ENCODE assay signal across 20 cellular contexts in the genomic region with DNA sequence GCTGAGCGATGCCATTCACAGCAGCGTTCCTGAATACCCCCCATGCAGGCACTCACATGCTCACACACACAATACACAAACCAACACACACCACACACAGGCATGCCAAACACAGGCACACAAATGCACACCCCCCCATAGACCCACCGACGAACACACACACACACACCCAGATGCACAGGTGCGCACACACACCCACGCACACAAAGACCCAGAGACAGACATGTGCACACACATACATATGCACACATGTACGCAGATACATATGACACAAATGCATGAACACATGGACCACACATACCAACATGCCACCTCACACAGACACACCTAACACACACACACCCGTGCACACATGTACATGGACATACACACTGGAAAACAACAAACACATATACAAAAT. TPM values are rescaled to one million over a fixed set of nuclear protein-coding genes. Genes with fewer than 3 reads are reported as not detected.
DNase-seq lines count a peak whose midpoint lies in the region; ATAC-seq lines count a peak whose summit lies in the region.
"Had no signal": no experiment of that assay in that cellular context is flagged by ENCODE, and none has a peak within 500 bp of the region (broad histone marks: within the 10 kb centered on the region; RNA-seq: fewer than 3 reads in every experiment).

No MANE protein-coding gene starts in this region.

- ATAC-seq in naive B cell (ENCODE audit: low read depth in 2 of 2) = no peak
- ATAC-seq in activated CD8-positive, alpha-beta memory T cell treated with anti-CD3 and anti-CD28 coated beads, Interleukin-2, amount 10 ng/mL, durations not matched to agents 7 days and 5 days = no peak
- ATAC-seq: Right ventricle myocardium inferior had no signal

- intact Hi-C loops in activated T-helper 1 cell treated with anti-CD3 and anti-CD28 coated beads, Interleukin-12 subunit alpha, Interleukin-12 subunit beta, Interleukin-2, Interleukin-4 antibody, amounts not matched to agents 30 ng/mL and 10 ng/mL and 1 ng/mL, durations not matched to agents 14 hours and 24 hours and 36 hours (cut with micrococcal nuclease) = no loop called here

- no peak for DNase-seq in activated naive CD4-positive, alpha-beta T cell treated with anti-CD3 and anti-CD28 coated beads, Interleukin-2, amount 10 ng/mL, durations not matched to agents 7 days and 5 days
- DNase-seq in activated naive CD4-positive, alpha-beta T cell treated with Interleukin-2 at 50 U/mL for 16 hours = no peak
- no peak for DNase-seq in naive B cell
- DNase-seq in stimulated activated CD8-positive, alpha-beta memory T cell treated with anti-CD3 and anti-CD28 coated beads, Interleukin-4, amount 100 ng/mL, for 48 hours = no peak
- DNase-seq in HuH-7 (ENCODE audit: low spot score) = no peak
- DNase-seq in activated CD8-positive, alpha-beta memory T cell treated with anti-CD3 and anti-CD28 coated beads, Interleukin-2, amount 10 ng/mL, durations not matched to agents 7 days and 5 days = no peak
- no peak for DNase-seq in activated T-helper 1 cell treated with anti-CD3 and anti-CD28 coated beads, Interleukin-12 subunit alpha, Interleukin-12 subunit beta, Interleukin-2, Interleukin-4 antibody, amounts not matched to agents 30 ng/mL and 10 ng/mL and 1 ng/mL, durations not matched to agents 14 hours and 24 hours and 36 hours (ENCODE audit: low spot score)
- DNase-seq: DMS79; H7; MM.1S; NCI-H1092 treated with DMSO at 0.1 percent for 48 hours; NCI-H146; NCI-H2081; NCI-H2171 treated with DMSO at 0.1 percent for 48 hours; NCI-H446 treated with DMSO at 0.1 percent for 48 hours; NCI-H69; NK-92 treated with Interleukin-12 subunit alpha and Interleukin-12 subunit beta, amount 100 ng/mL, for 24 hours; SW 1271 had no signal

- H3K27ac Mint-ChIP-seq in activated naive CD4-positive, alpha-beta T cell treated with anti-CD3 and anti-CD28 coated beads, Interleukin-2, amount 10 ng/mL, durations not matched to agents 7 days and 5 days = peak overlapping the region; percentile 1
- H3K27ac Mint-ChIP-seq in IgD-negative memory B cell = peak overlapping the region in 2 of 3 donors; percentile 60 to 84
- H3K27ac Mint-ChIP-seq in naive B cell = peak overlapping the region in 4 of 6 donors; percentile 79 to 99 (median 99)
- no peak overlapping the region for H3K27ac Mint-ChIP-seq in activated CD8-positive, alpha-beta memory T cell treated with anti-CD3 and anti-CD28 coated beads, Interleukin-2, amount 10 ng/mL, durations not matched to agents 7 days and 5 days
- no peak overlapping the region for H3K27ac Mint-ChIP-seq in activated T-helper 1 cell treated with anti-CD3 and anti-CD28 coated beads, Interleukin-12 subunit alpha, Interleukin-12 subunit beta, Interleukin-2, Interleukin-4 antibody, amounts not matched to agents 30 ng/mL and 10 ng/mL and 1 ng/mL, durations not matched to agents 14 hours and 24 hours and 36 hours

- H3K36me3 Mint-ChIP-seq in activated naive CD4-positive, alpha-beta T cell treated with anti-CD3 and anti-CD28 coated beads, Interleukin-2, amount 10 ng/mL, durations not matched to agents 7 days and 5 days = peaks cover 25% of the 10 kb centered on the region
- H3K36me3 Mint-ChIP-seq in IgD-negative memory B cell (peaks cover 4% of the 10 kb centered on the region), naive B cell (no peaks in the 10 kb centered on the region)
- H3K36me3 Mint-ChIP-seq in activated CD8-positive, alpha-beta memory T cell treated with anti-CD3 and anti-CD28 coated beads, Interleukin-2, amount 10 ng/mL, durations not matched to agents 7 days and 5 days = peaks cover 28% of the 10 kb centered on the region
- H3K36me3 Mint-ChIP-seq in activated T-helper 1 cell treated with anti-CD3 and anti-CD28 coated beads, Interleukin-12 subunit alpha, Interleukin-12 subunit beta, Interleukin-2, Interleukin-4 antibody, amounts not matched to agents 30 ng/mL and 10 ng/mL and 1 ng/mL, durations not matched to agents 14 hours and 24 hours and 36 hours (ENCODE audit: low read depth) = peaks cover 23% of the 10 kb centered on the region

- peaks cover 31% of the 10 kb centered on the region for H3K27me3 Mint-ChIP-seq in activated naive CD4-positive, alpha-beta T cell treated with anti-CD3 and anti-CD28 coated beads, Interleukin-2, amount 10 ng/mL, durations not matched to agents 7 days and 5 days
- H3K27me3 Mint-ChIP-seq in IgD-negative memory B cell (peaks cover 2% of the 10 kb centered on the region), naive B cell (no peaks in the 10 kb centered on the region)
- no peaks in the 10 kb centered on the region for H3K27me3 Mint-ChIP-seq in activated CD8-positive, alpha-beta memory T cell treated with anti-CD3 and anti-CD28 coated beads, Interleukin-2, amount 10 ng/mL, durations not matched to agents 7 days and 5 days
- H3K27me3 Mint-ChIP-seq in activated T-helper 1 cell treated with anti-CD3 and anti-CD28 coated beads, Interleukin-12 subunit alpha, Interleukin-12 subunit beta, Interleukin-2, Interleukin-4 antibody, amounts not matched to agents 30 ng/mL and 10 ng/mL and 1 ng/mL, durations not matched to agents 14 hours and 24 hours and 36 hours (ENCODE audit: insufficient read depth) = peaks cover 4% of the 10 kb centered on the region

- CTCF ChIA-PET in activated naive CD4-positive, alpha-beta T cell treated with anti-CD3 and anti-CD28 coated beads, Interleukin-2, amount 10 ng/mL, durations not matched to agents 7 days and 5 days (lab: Charles Lee) = no interaction called here
- CTCF ChIA-PET in activated CD8-positive, alpha-beta memory T cell treated with anti-CD3 and anti-CD28 coated beads, Interleukin-2, amount 10 ng/mL, durations not matched to agents 7 days and 5 days (lab: Charles Lee) = no interaction called here

- peaks cover 17% of the 10 kb centered on the region for H3K9me3 Mint-ChIP-seq in activated naive CD4-positive, alpha-beta T cell treated with anti-CD3 and anti-CD28 coated beads, Interleukin-2, amount 10 ng/mL, durations not matched to agents 7 days and 5 days
- H3K9me3 Mint-ChIP-seq in IgD-negative memory B cell = peaks cover 0 to 3% (median 0%) of the 10 kb centered on the region in 3 donors
- peaks cover 0 to 4% (median 0%) of the 10 kb centered on the region in 7 donors for H3K9me3 Mint-ChIP-seq in naive B cell
- peaks cover 13% of the 10 kb centered on the region for H3K9me3 Mint-ChIP-seq in activated CD8-positive, alpha-beta memory T cell treated with anti-CD3 and anti-CD28 coated beads, Interleukin-2, amount 10 ng/mL, durations not matched to agents 7 days and 5 days (ENCODE audit: low read depth)
- peaks cover 11% of the 10 kb centered on the region for H3K9me3 Mint-ChIP-seq in activated T-helper 1 cell treated with anti-CD3 and anti-CD28 coated beads, Interleukin-12 subunit alpha, Interleukin-12 subunit beta, Interleukin-2, Interleukin-4 antibody, amounts not matched to agents 30 ng/mL and 10 ng/mL and 1 ng/mL, durations not matched to agents 14 hours and 24 hours and 36 hours

- H3K4me3 Mint-ChIP-seq in activated naive CD4-positive, alpha-beta T cell treated with anti-CD3 and anti-CD28 coated beads, Interleukin-2, amount 10 ng/mL, durations not matched to agents 7 days and 5 days = no peak overlapping the region
- H3K4me3 Mint-ChIP-seq in IgD-negative memory B cell (peak overlapping the region; percentile 31 to 44 (median 39)), naive B cell (peak overlapping the region in 5 of 8 donors; percentile 53 to 92 (median 75))
- H3K4me3 Mint-ChIP-seq in activated CD8-positive, alpha-beta memory T cell treated with anti-CD3 and anti-CD28 coated beads, Interleukin-2, amount 10 ng/mL, durations not matched to agents 7 days and 5 days = no peak overlapping the region
- H3K4me3 Mint-ChIP-seq in activated T-helper 1 cell treated with anti-CD3 and anti-CD28 coated beads, Interleukin-12 subunit alpha, Interleukin-12 subunit beta, Interleukin-2, Interleukin-4 antibody, amounts not matched to agents 30 ng/mL and 10 ng/mL and 1 ng/mL, durations not matched to agents 14 hours and 24 hours and 36 hours = no peak overlapping the region

- peaks cover 37% of the 10 kb centered on the region for H3K4me1 Mint-ChIP-seq in activated naive CD4-positive, alpha-beta T cell treated with anti-CD3 and anti-CD28 coated beads, Interleukin-2, amount 10 ng/mL, durations not matched to agents 7 days and 5 days
- H3K4me1 Mint-ChIP-seq in IgD-negative memory B cell (peaks cover 21 to 32% (median 30%) of the 10 kb centered on the region in 3 donors), naive B cell (peaks cover 51 to 72% (median 56%) of the 10 kb centered on the region in 3 donors)
- H3K4me1 Mint-ChIP-seq in activated CD8-positive, alpha-beta memory T cell treated with anti-CD3 and anti-CD28 coated beads, Interleukin-2, amount 10 ng/mL, durations not matched to agents 7 days and 5 days = peaks cover 19% of the 10 kb centered on the region
- H3K4me1 Mint-ChIP-seq in activated T-helper 1 cell treated with anti-CD3 and anti-CD28 coated beads, Interleukin-12 subunit alpha, Interleukin-12 subunit beta, Interleukin-2, Interleukin-4 antibody, amounts not matched to agents 30 ng/mL and 10 ng/mL and 1 ng/mL, durations not matched to agents 14 hours and 24 hours and 36 hours (ENCODE audit: low read depth) = peaks cover 21% of the 10 kb centered on the region

RNA-seq across cellular contexts. Expression of gene CSNK1G2, which starts 7.0 kb away (rescaled TPM):
- polyA plus RNA-seq in IgD-negative memory B cell (28.8 TPM), naive B cell (ENCODE audit: low read depth in 6 of 6) (10 to 100 TPM; 17.6 to 40.7 (median 25.1) TPM)
- total RNA-seq in activated CD8-positive, alpha-beta memory T cell treated with anti-CD3 and anti-CD28 coated beads, Interleukin-2, amount 10 ng/mL, durations not matched to agents 7 days and 5 days = 100 to 1,000 TPM; 114 to 129 TPM
- total RNA-seq in activated T-helper 1 cell treated with anti-CD3 and anti-CD28 coated beads, Interleukin-12 subunit alpha, Interleukin-12 subunit beta, Interleukin-2, Interleukin-4 antibody, amounts not matched to agents 30 ng/mL and 10 ng/mL and 1 ng/mL, durations not matched to agents 14 hours and 24 hours and 36 hours = 95.2 and 101 TPM in 2 replicates

RNA-seq across cellular contexts. Expression of gene ADAT3, which starts 28.7 kb away (rescaled TPM):
- polyA plus RNA-seq in IgD-negative memory B cell (7.4 TPM), naive B cell (ENCODE audit: low read depth in 6 of 6) (1 to 10 TPM; 1.9 to 6.1 (median 3.6) TPM)
- 10 to 100 TPM in 1 of 2 experiments, 1 to 10 TPM in 1; 9.3 to 11.4 TPM for total RNA-seq in activated CD8-positive, alpha-beta memory T cell treated with anti-CD3 and anti-CD28 coated beads, Interleukin-2, amount 10 ng/mL, durations not matched to agents 7 days and 5 days
- total RNA-seq in activated T-helper 1 cell treated with anti-CD3 and anti-CD28 coated beads, Interleukin-12 subunit alpha, Interleukin-12 subunit beta, Interleukin-2, Interleukin-4 antibody, amounts not matched to agents 30 ng/mL and 10 ng/mL and 1 ng/mL, durations not matched to agents 14 hours and 24 hours and 36 hours = 8.4 and 9.6 TPM in 2 replicates

RNA-seq across cellular contexts. Expression of gene SCAMP4, which starts 28.7 kb away (rescaled TPM):
- 43.1 TPM for polyA plus RNA-seq in IgD-negative memory B cell
- polyA plus RNA-seq in naive B cell (ENCODE audit: low read depth in 6 of 6) = 10 to 100 TPM; 18.9 to 35.1 (median 25.6) TPM
- total RNA-seq in activated CD8-positive, alpha-beta memory T cell treated with anti-CD3 and anti-CD28 coated beads, Interleukin-2, amount 10 ng/mL, durations not matched to agents 7 days and 5 days = 10 to 100 TPM; 32.9 to 34.8 TPM
- total RNA-seq in activated T-helper 1 cell treated with anti-CD3 and anti-CD28 coated beads, Interleukin-12 subunit alpha, Interleukin-12 subunit beta, Interleukin-2, Interleukin-4 antibody, amounts not matched to agents 30 ng/mL and 10 ng/mL and 1 ng/mL, durations not matched to agents 14 hours and 24 hours and 36 hours = 38.0 and 41.5 TPM in 2 replicates

RNA-seq across cellular contexts. Expression of gene ABHD17A, which starts 48.6 kb away (rescaled TPM):
- 107 TPM for polyA plus RNA-seq in IgD-negative memory B cell
- 100 to 1,000 TPM in 1 of 6 donors, 10 to 100 TPM in 5; 59.4 to 113 (median 78.2) TPM for polyA plus RNA-seq in naive B cell (ENCODE audit: low read depth in 6 of 6)
- 100 to 1,000 TPM; 156 to 189 TPM for total RNA-seq in activated CD8-positive, alpha-beta memory T cell treated with anti-CD3 and anti-CD28 coated beads, Interleukin-2, amount 10 ng/mL, durations not matched to agents 7 days and 5 days
- 115 TPM in 2 replicates for total RNA-seq in activated T-helper 1 cell treated with anti-CD3 and anti-CD28 coated beads, Interleukin-12 subunit alpha, Interleukin-12 subunit beta, Interleukin-2, Interleukin-4 antibody, amounts not matched to agents 30 ng/mL and 10 ng/mL and 1 ng/mL, durations not matched to agents 14 hours and 24 hours and 36 hours

Comparison
In these comparisons a context has a peak if more than half of its experiments do, and no peak if none do; other contexts are left out.
1. H3K27ac Mint-ChIP-seq: peak in activated naive CD4-positive, alpha-beta T cell treated with anti-CD3 and anti-CD28 coated beads, Interleukin-2, amount 10 ng/mL, durations not matched to agents 7 days and 5 days (single experiment), IgD-negative memory B cell (2 of 3) and naive B cell (4 of 6); none in activated CD8-positive, alpha-beta memory T cell treated with anti-CD3 and anti-CD28 coated beads, Interleukin-2, amount 10 ng/mL, durations not matched to agents 7 days and 5 days (single experiment) and activated T-helper 1 cell treated with anti-CD3 and anti-CD28 coated beads, Interleukin-12 subunit alpha, Interleukin-12 subunit beta, Interleukin-2, Interleukin-4 antibody, amounts not matched to agents 30 ng/mL and 10 ng/mL and 1 ng/mL, durations not matched to agents 14 hours and 24 hours and 36 hours (single experiment).
2. H3K4me3 Mint-ChIP-seq: peak in IgD-negative memory B cell (4 of 4) and naive B cell (5 of 8); none in activated naive CD4-positive, alpha-beta T cell treated with anti-CD3 and anti-CD28 coated beads, Interleukin-2, amount 10 ng/mL, durations not matched to agents 7 days and 5 days (single experiment), activated CD8-positive, alpha-beta memory T cell treated with anti-CD3 and anti-CD28 coated beads, Interleukin-2, amount 10 ng/mL, durations not matched to agents 7 days and 5 days (single experiment) and activated T-helper 1 cell treated with anti-CD3 and anti-CD28 coated beads, Interleukin-12 subunit alpha, Interleukin-12 subunit beta, Interleukin-2, Interleukin-4 antibody, amounts not matched to agents 30 ng/mL and 10 ng/mL and 1 ng/mL, durations not matched to agents 14 hours and 24 hours and 36 hours (single experiment).